In genomic region chr15:85625431-85625830, GRCh38 we compare ENCODE assay signal across 10 cellular contexts.
DNase-seq lines count a peak whose midpoint lies in the region; ATAC-seq and TF ChIP-seq lines count a peak whose summit lies in the region.
"Had no signal": no experiment of that assay in that cellular context is flagged by ENCODE, and none has a peak within 500 bp of the region (broad histone marks: within the 10 kb centered on the region; RNA-seq: fewer than 3 reads in every experiment).

No MANE protein-coding gene starts in this region.

- no peaks in the 10 kb centered on the region for H3K36me3 ChIP-seq in left ventricle myocardium inferior
- peaks cover 0 to 9% of the 10 kb centered on the region in 2 donors for H3K36me3 ChIP-seq in lung (ENCODE audit: control insufficient read depth in 2 of 2, insufficient read depth in 2 of 2, low read length in 2 of 2)
- peaks cover 0 to 3% of the 10 kb centered on the region in 2 donors for H3K36me3 ChIP-seq in vagina

- H3K4me1 ChIP-seq in left ventricle myocardium inferior = peaks cover 97% of the 10 kb centered on the region
- peaks cover 5 to 67% of the 10 kb centered on the region in 2 donors for H3K4me1 ChIP-seq in lung (ENCODE audit: control insufficient read depth in 2 of 2, insufficient read depth in 2 of 2, low read length in 2 of 2)
- H3K4me1 ChIP-seq in vagina = peaks cover 82% of the 10 kb centered on the region

- whole genome bisulfite sequencing in lung, 2 donors = 59 to 63% methylated on average over 6 of the region's 6 CpGs
- 56% methylated on average over 6 of the region's 6 CpGs for WGBS in lower leg skin, 2 donors

- DNase-seq in left ventricle myocardium inferior (no peak), left cardiac atrium (no peak), T-helper 22 cell (ENCODE audit: low read depth) (peak; percentile 23), lung (ENCODE audit: low spot score) (no peak), vagina (ENCODE audit: extremely low spot score in 2 of 2) (no peak), lower leg skin (ENCODE audit: low spot score in 2 of 2) (no peak), NCI-H526 (lab: John Stamatoyannopoulos, UW) (no peak)

- TF ChIP-seq CTCF in left ventricle myocardium inferior (IDR thresholded peaks at IDR 0.05; ENCODE audit: borderline replicate concordance) (no peak), lung (IDR thresholded peaks at IDR 0.05; ENCODE audit: control extremely low read depth, extremely low read depth) (no peak), vagina (IDR thresholded peaks at IDR 0.05) (no peak), lower leg skin (IDR thresholded peaks at IDR 0.05) (no peak)

- intact Hi-C loops in left ventricle myocardium inferior (cut with micrococcal nuclease) (no loop called here), left cardiac atrium (cut with DNase I) (no loop called here), vagina (cut with DNase I) (no loop called here), lower leg skin (cut with DNase I; ENCODE audit: low total_unique reads) (no loop called here)

- no peaks in the 10 kb centered on the region for H3K27me3 ChIP-seq in left ventricle myocardium inferior (ENCODE audit: low read depth)
- no peaks in the 10 kb centered on the region for H3K27me3 ChIP-seq in lung (ENCODE audit: control insufficient read depth, insufficient read depth)
- no peaks in the 10 kb centered on the region for H3K27me3 ChIP-seq in vagina
- H3K27me3 ChIP-seq: body of pancreas had no signal

- H3K9me3 ChIP-seq in left ventricle myocardium inferior (replicated peaks) (no peaks in the 10 kb centered on the region), lung (ENCODE audit: control insufficient read depth in 2 of 2, insufficient read depth in 1 of 2, low read length in 1 of 2) (no peaks in the 10 kb centered on the region), vagina (no peaks in the 10 kb centered on the region)
- H3K9me3 ChIP-seq: body of pancreas had no signal

- ATAC-seq in left cardiac atrium (no peak), lung (ENCODE audit: insufficient read depth, low FRiP score) (no peak), HG03139 (IDR thresholded peaks at IDR 0.05; ENCODE audit: unreplicated experiment) (no peak)
- ATAC-seq: body of pancreas had no signal

- H3K27ac ChIP-seq in left ventricle myocardium inferior (replicated peaks) (peak overlapping the region; percentile 83), lung (ENCODE audit: low read depth in 1 of 2, low read length in 1 of 2) (peak overlapping the region; percentile 58 to 78), vagina (peak overlapping the region; percentile 52)
- H3K27ac ChIP-seq: SK-N-MC had no signal

- H3K4me3 ChIP-seq in left ventricle myocardium inferior (peak overlapping the region; percentile 65), lung (no peak overlapping the region), vagina (no peak overlapping the region), lower leg skin (ENCODE audit: low read depth, poor library complexity, severe bottlenecking) (no peak overlapping the region)
- H3K4me3 ChIP-seq: body of pancreas, SK-N-MC had no signal

- TF ChIP-seq POLR2A in vagina (IDR thresholded peaks at IDR 0.05) (no peak), lower leg skin (IDR thresholded peaks at IDR 0.05) (no peak)
